ENCODE assay signal across 21 cellular contexts in genomic region chr20:62420846-62421715, GRCh38.
"Had no signal": no experiment of that assay in that cellular context is flagged by ENCODE, and none has a peak within 500 bp of the region (broad histone marks: within the 10 kb centered on the region; RNA-seq: fewer than 3 reads in every experiment).

No MANE protein-coding gene starts in this region.

- H3K9me3 ChIP-seq: breast epithelium, pancreas, psoas muscle, stomach, transverse colon, vagina had no signal

- H3K4me3 ChIP-seq: breast epithelium, coronary artery, lung, pancreas, psoas muscle, stomach, transverse colon, vagina had no signal

- DNase-seq: activated CD4-positive, alpha-beta memory T cell treated with anti-CD3 and anti-CD28 coated beads for 36 hours; activated CD4-positive, alpha-beta T cell treated with anti-CD3 and anti-CD28 coated beads for 48 hours; activated naive CD4-positive, alpha-beta T cell treated with Interleukin-2 at 50 U/mL for 16 hours; activated naive CD8-positive, alpha-beta T cell treated with anti-CD3 and anti-CD28 coated beads for 36 hours; activated T-cell treated with anti-CD3 and anti-CD28 coated beads, Interleukin-2, amount 50 U/mL, for 48 hours; kidney; pancreas; psoas muscle; right cardiac atrium; stimulated activated CD4-positive, alpha-beta T cell treated with anti-CD3 and anti-CD28 coated beads, Interleukin-12 subunit alpha, Interleukin-12 subunit beta, amount 100 ng/mL, for 4 hours; stimulated activated CD4-positive, alpha-beta T cell treated with anti-CD3 and anti-CD28 coated beads, Interleukin-4, amount 100 ng/mL, for 4 hours; stomach; T-helper 17 cell; transverse colon had no signal

- ATAC-seq: left lobe of liver; natural killer cell treated with Interleukin-12 subunit alpha and Interleukin-12 subunit beta and Interleukin-15 and Interleukin-18, amount 100 ng/mL, for 72 hours; pancreas; psoas muscle; right cardiac atrium; T-helper 17 cell had no signal

- H3K27ac ChIP-seq: breast epithelium, coronary artery, epithelial cell of prostate, pancreas, psoas muscle, stomach, transverse colon, vagina had no signal

- H3K9me3 Mint-ChIP-seq: activated CD4-positive, alpha-beta memory T cell treated with anti-CD3 and anti-CD28 coated beads for 36 hours; activated naive CD8-positive, alpha-beta T cell treated with anti-CD3 and anti-CD28 coated beads for 36 hours had no signal

- H3K36me3 ChIP-seq: breast epithelium, pancreas, stomach, transverse colon, vagina had no signal

- H3K27me3 ChIP-seq: pancreas, transverse colon, vagina had no signal

- H3K27me3 Mint-ChIP-seq: activated naive CD8-positive, alpha-beta T cell treated with anti-CD3 and anti-CD28 coated beads for 36 hours; natural killer cell treated with Interleukin-12 subunit alpha and Interleukin-12 subunit beta and Interleukin-15 and Interleukin-18, amount 100 ng/mL, for 72 hours; T-helper 17 cell had no signal

- H3K4me1 Mint-ChIP-seq: activated naive CD8-positive, alpha-beta T cell treated with anti-CD3 and anti-CD28 coated beads for 36 hours had no signal

- H3K36me3 Mint-ChIP-seq: activated CD4-positive, alpha-beta memory T cell treated with anti-CD3 and anti-CD28 coated beads for 36 hours; activated naive CD8-positive, alpha-beta T cell treated with anti-CD3 and anti-CD28 coated beads for 36 hours; natural killer cell treated with Interleukin-12 subunit alpha and Interleukin-12 subunit beta and Interleukin-15 and Interleukin-18, amount 100 ng/mL, for 72 hours had no signal

- H3K4me3 Mint-ChIP-seq: activated CD4-positive, alpha-beta memory T cell treated with anti-CD3 and anti-CD28 coated beads for 36 hours; activated naive CD8-positive, alpha-beta T cell treated with anti-CD3 and anti-CD28 coated beads for 36 hours; natural killer cell treated with Interleukin-12 subunit alpha and Interleukin-12 subunit beta and Interleukin-15 and Interleukin-18, amount 100 ng/mL, for 72 hours; T-helper 17 cell had no signal

- H3K27ac Mint-ChIP-seq: activated CD4-positive, alpha-beta memory T cell treated with anti-CD3 and anti-CD28 coated beads for 36 hours; activated naive CD8-positive, alpha-beta T cell treated with anti-CD3 and anti-CD28 coated beads for 36 hours; natural killer cell treated with Interleukin-12 subunit alpha and Interleukin-12 subunit beta and Interleukin-15 and Interleukin-18, amount 100 ng/mL, for 72 hours; T-helper 17 cell had no signal
